Comparison of ENCODE assay signal across 29 cellular contexts in the genomic region with DNA sequence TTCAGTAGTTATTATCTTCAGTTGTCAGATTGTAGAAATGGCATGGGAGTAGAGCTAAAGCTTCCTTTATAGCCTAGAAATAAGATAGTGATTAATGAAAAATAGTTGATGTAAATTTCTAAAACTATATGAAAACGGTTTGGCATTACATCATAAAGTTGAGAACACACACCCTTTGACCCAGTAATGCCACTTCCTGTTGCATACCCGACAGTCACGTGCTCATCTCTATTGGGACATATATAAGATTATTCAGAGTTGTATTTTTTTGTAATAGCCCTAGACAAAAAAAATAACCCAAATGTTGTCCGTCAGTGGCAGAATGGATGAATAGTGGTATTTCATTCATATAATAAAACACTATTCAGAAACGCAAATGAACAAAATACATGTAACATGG. TPM values are rescaled to one million over a fixed set of nuclear protein-coding genes. Genes with fewer than 3 reads are reported as not detected.
DNase-seq lines count a peak whose midpoint lies in the region; ATAC-seq and TF ChIP-seq lines count a peak whose summit lies in the region.
"Had no signal": no experiment of that assay in that cellular context is flagged by ENCODE, and none has a peak within 500 bp of the region (broad histone marks: within the 10 kb centered on the region; RNA-seq: fewer than 3 reads in every experiment).

No MANE protein-coding gene starts in this region.

- no peak for TF ChIP-seq CTCF in RWPE2 (IDR thresholded peaks at IDR 0.05; ENCODE audit: poor library complexity, severe bottlenecking)
- TF ChIP-seq CTCF in upper lobe of right lung (IDR thresholded peaks at IDR 0.05), result no peak

- H3K27ac ChIP-seq in RWPE2 (ENCODE audit: poor library complexity, severe bottlenecking) (peak overlapping the region; percentile 27), upper lobe of right lung (no peak overlapping the region)
- H3K27ac ChIP-seq: 22Rv1, esophagus muscularis mucosa, gastrocnemius medialis, vagina had no signal

- intact Hi-C loops in upper lobe of right lung (cut with DNase I), result no loop called here

- H3K36me3 ChIP-seq in RWPE2 (ENCODE audit: low read depth) (peaks cover 16% of the 10 kb centered on the region; the same call in 1 of the 2 replicates), upper lobe of right lung (no peaks in the 10 kb centered on the region)
- H3K36me3 ChIP-seq: gastrocnemius medialis, vagina had no signal

- H3K9me3 ChIP-seq in RWPE2 (ENCODE audit: severe bottlenecking) (no peaks in the 10 kb centered on the region), upper lobe of right lung (no peaks in the 10 kb centered on the region)
- H3K9me3 ChIP-seq: esophagus muscularis mucosa, gastrocnemius medialis, vagina had no signal

- no peak overlapping the region for H3K4me3 ChIP-seq in RWPE2 (ENCODE audit: severe bottlenecking)
- no peak overlapping the region for H3K4me3 ChIP-seq in upper lobe of right lung
- H3K4me3 ChIP-seq: esophagus muscularis mucosa, gastrocnemius medialis, vagina had no signal

- DNase-seq in SIG-M5 treated with dmso at 0.1 percent for 504 hours (lab: John Stamatoyannopoulos, UW; ENCODE audit: unreplicated experiment) (peak; percentile 63), SIG-M5 (lab: John Stamatoyannopoulos, UW) (no peak), RWPE2 (ENCODE audit: low spot score) (no peak), erythroblast (lab: John Stamatoyannopoulos, UW) (peak; percentile 57 to 64), upper lobe of right lung (no peak), activated gamma-delta T cell treated with Interleukin-2 at 50 U/mL for 16 hours (no peak), NCI-H2171 treated with DMSO at 0.1 percent for 48 hours (lab: John Stamatoyannopoulos, UW) (no peak), NCI-H1105 treated with DMSO at 0.1 percent for 48 hours (lab: John Stamatoyannopoulos, UW) (no peak)
- DNase-seq: activated CD4-positive, alpha-beta T cell treated with anti-CD3 and anti-CD28 coated beads, Interleukin-2, amount 50 U/mL, for 48 hours; aorta; CD8-positive, alpha-beta memory T cell; cortex of kidney; DMS53; endodermal cell; gastrocnemius medialis; GDM1; GOT3; HFFc6; hippocampal formation; naive B cell; NCI-H1436; NCI-H774; stimulated activated naive CD4-positive, alpha-beta T cell treated with Interleukin-2 at 50 U/mL for 16 hours; T-helper 9 cell had no signal

- peaks cover 32% of the 10 kb centered on the region for H3K4me1 ChIP-seq in RWPE2 (ENCODE audit: insufficient read depth, poor library complexity, severe bottlenecking)
- peaks cover 5% of the 10 kb centered on the region for H3K4me1 ChIP-seq in upper lobe of right lung
- H3K4me1 ChIP-seq: vagina had no signal

- no peak for ATAC-seq in RWPE2 (ENCODE audit: low read depth)
- ATAC-seq in upper lobe of right lung, result peak; percentile 26
- ATAC-seq: activated CD4-positive, CD25-positive, alpha-beta regulatory T cell treated with anti-CD3 and anti-CD28 coated beads, Interleukin-2, amount 50 U/mL, for 24 hours; gastrocnemius medialis; left lobe of liver had no signal

- no peak for TF ChIP-seq POLR2A in erythroblast (IDR thresholded peaks at IDR 0.05; ENCODE audit: low read length)

- no peaks in the 10 kb centered on the region for H3K27me3 ChIP-seq in RWPE2 (ENCODE audit: insufficient read depth, poor library complexity, severe bottlenecking)
- no peaks in the 10 kb centered on the region for H3K27me3 ChIP-seq in upper lobe of right lung
- H3K27me3 ChIP-seq: esophagus muscularis mucosa, gastrocnemius medialis, vagina had no signal

RNA-seq across cellular contexts. Expression of a gene that starts 39.4 kb away (rescaled TPM):
- 26.6 TPM for total RNA-seq in upper lobe of right lung

Comparison
In these comparisons a context has a peak if more than half of its experiments do, and no peak if none do; other contexts are left out.
1. DNase-seq: peak in SIG-M5 treated with dmso at 0.1 percent for 504 hours (single experiment) and erythroblast (2 of 2); none in SIG-M5 (single experiment), RWPE2 (single experiment), upper lobe of right lung (single experiment), activated gamma-delta T cell treated with Interleukin-2 at 50 U/mL for 16 hours (single experiment), NCI-H2171 treated with DMSO at 0.1 percent for 48 hours (single experiment) and NCI-H1105 treated with DMSO at 0.1 percent for 48 hours (single experiment).